In genomic region chr5:142013734-142014495, GRCh38 we compare ENCODE assay signal across 6 cellular contexts. TPM values are rescaled to one million over a fixed set of nuclear protein-coding genes. Genes with fewer than 3 reads are reported as not detected.
DNase-seq lines count a peak whose midpoint lies in the region; ATAC-seq lines count a peak whose summit lies in the region.

No MANE protein-coding gene starts in this region.

- H3K36me3 Mint-ChIP-seq in activated naive CD8-positive, alpha-beta T cell treated with anti-CD3 and anti-CD28 coated beads, Interleukin-2, amount 50 U/mL, for 24 hours (ENCODE audit: low read depth) = peaks cover 15% of the 10 kb centered on the region

- H3K9me2 ChIP-seq in GM23248 (ENCODE audit: insufficient read depth) = no peaks in the 10 kb centered on the region

- no peaks in the 10 kb centered on the region for H3K9me3 ChIP-seq in GM23248 (ENCODE audit: low read depth)

- H3K4me2 ChIP-seq in GM23248 (ENCODE audit: unreplicated experiment) = peak overlapping the region; percentile 96

- no peaks in the 10 kb centered on the region for H3K36me3 ChIP-seq in GM23248 (ENCODE audit: low read depth)

- peaks cover 39% of the 10 kb centered on the region for H3K4me1 ChIP-seq in GM23248 (ENCODE audit: insufficient read depth)

- no peaks in the 10 kb centered on the region for H3K27me3 ChIP-seq in GM23248 (replicated peaks; ENCODE audit: insufficient read depth)

- in situ Hi-C loops in GM23248 (cut with MboI) = loop anchor here (25.0 kb wide), 1 partner anchor 548 kb away; no protein-coding TSS in a partner anchor

- no peaks in the 10 kb centered on the region for H3K9me3 Mint-ChIP-seq in activated naive CD8-positive, alpha-beta T cell treated with anti-CD3 and anti-CD28 coated beads, Interleukin-2, amount 50 U/mL, for 24 hours

- H3K79me2 ChIP-seq in GM23248 (ENCODE audit: insufficient read depth) = no peaks in the 10 kb centered on the region

- ATAC-seq in activated naive CD8-positive, alpha-beta T cell treated with anti-CD3 and anti-CD28 coated beads, Interleukin-2, amount 50 U/mL, for 24 hours = no peak
- no peak for ATAC-seq in HG03025 (IDR thresholded peaks at IDR 0.05; ENCODE audit: low FRiP score, unreplicated experiment)
- no peak for ATAC-seq in HG03175 (IDR thresholded peaks at IDR 0.05; ENCODE audit: unreplicated experiment)

- H3K27ac ChIP-seq in GM23248 = peak overlapping the region; percentile 80

- H3K27me3 Mint-ChIP-seq in activated naive CD8-positive, alpha-beta T cell treated with anti-CD3 and anti-CD28 coated beads, Interleukin-2, amount 50 U/mL, for 24 hours = peaks cover 5% of the 10 kb centered on the region

- peak overlapping the region; percentile 90 for H3K9ac ChIP-seq in GM23248

- 46 to 51% methylated on average over 16 of the region's 16 CpGs for WGBS in GM23248 (ENCODE audit: low coverage in 1 of 2, low lambda C conversion rate in 2 of 2, missing lambda C conversion rate in 2 of 2), 2 experiments

- H3K4me3 Mint-ChIP-seq in activated naive CD8-positive, alpha-beta T cell treated with anti-CD3 and anti-CD28 coated beads, Interleukin-2, amount 50 U/mL, for 24 hours = peak overlapping the region; percentile 87

- H3K4me1 Mint-ChIP-seq in activated naive CD8-positive, alpha-beta T cell treated with anti-CD3 and anti-CD28 coated beads, Interleukin-2, amount 50 U/mL, for 24 hours = peaks cover 82% of the 10 kb centered on the region

- H3K4me3 ChIP-seq in GM23248 = no peak overlapping the region

- H3K27ac Mint-ChIP-seq in activated naive CD8-positive, alpha-beta T cell treated with anti-CD3 and anti-CD28 coated beads, Interleukin-2, amount 50 U/mL, for 24 hours = peak overlapping the region; percentile 99

- H2AFZ ChIP-seq in GM23248 = peak overlapping the region; percentile 83

- no peaks in the 10 kb centered on the region for H4K20me1 ChIP-seq in GM23248 (ENCODE audit: insufficient read depth)

- DNase-seq in GM23248 = peak; percentile 91
- DNase-seq in activated naive CD8-positive, alpha-beta T cell treated with anti-CD3 and anti-CD28 coated beads, Interleukin-2, amount 50 U/mL, for 24 hours = peak; percentile 40
- peak; percentile 57 for DNase-seq in myocyte (ENCODE audit: low read depth)
- DNase-seq in activated CD4-positive, CD25-positive, alpha-beta regulatory T cell treated with anti-CD3 and anti-CD28 coated beads, Interleukin-2, amount 50 U/mL, for 72 hours = no peak

- peaks cover 35% of the 10 kb centered on the region for H3F3A ChIP-seq in GM23248 (ENCODE audit: insufficient read depth)

RNA-seq across cellular contexts. Expression of gene GNPDA1, which starts 1.1 kb away (rescaled TPM):
- total RNA-seq in GM23248 (2014; rRNA removed; shearing (Covaris generic)) = 24.8 and 28.7 TPM in 2 replicates
- 27.6 and 31.5 TPM in 2 replicates for polyA plus RNA-seq in GM23248 (2016; fragmentation: Nextera tagmentation; extraction: Ambion mirVana)
- total RNA-seq in myocyte = 65.5 and 98.3 TPM in 2 replicates
- polyA plus RNA-seq in myocyte (2012) = 62.7 TPM

RNA-seq across cellular contexts. Expression of gene RNF14, which starts 45.0 kb away (rescaled TPM):
- total RNA-seq in GM23248 (2014; rRNA removed; shearing (Covaris generic)) = 101 and 110 TPM in 2 replicates
- 77.8 and 81.1 TPM in 2 replicates for polyA plus RNA-seq in GM23248 (2016; fragmentation: Nextera tagmentation; extraction: Ambion mirVana)
- total RNA-seq in myocyte = 100 and 127 TPM in 2 replicates
- polyA plus RNA-seq in myocyte (2012) = 83.3 TPM

RNA-seq across cellular contexts. Expression of gene PCDH12, which starts 55.9 kb away (rescaled TPM):
- total RNA-seq in GM23248 (2014; rRNA removed; shearing (Covaris generic)) = 0.13 TPM in 1 of 2 replicates, not detected in the other
- 0.11 and 0.36 TPM in 2 replicates for polyA plus RNA-seq in GM23248 (2016; fragmentation: Nextera tagmentation; extraction: Ambion mirVana)
- total RNA-seq in myocyte = not detected in 2 replicates
- 0.14 TPM for polyA plus RNA-seq in myocyte (2012)
